1 cellular context compared by ENCODE assay signal in the genomic region with DNA sequence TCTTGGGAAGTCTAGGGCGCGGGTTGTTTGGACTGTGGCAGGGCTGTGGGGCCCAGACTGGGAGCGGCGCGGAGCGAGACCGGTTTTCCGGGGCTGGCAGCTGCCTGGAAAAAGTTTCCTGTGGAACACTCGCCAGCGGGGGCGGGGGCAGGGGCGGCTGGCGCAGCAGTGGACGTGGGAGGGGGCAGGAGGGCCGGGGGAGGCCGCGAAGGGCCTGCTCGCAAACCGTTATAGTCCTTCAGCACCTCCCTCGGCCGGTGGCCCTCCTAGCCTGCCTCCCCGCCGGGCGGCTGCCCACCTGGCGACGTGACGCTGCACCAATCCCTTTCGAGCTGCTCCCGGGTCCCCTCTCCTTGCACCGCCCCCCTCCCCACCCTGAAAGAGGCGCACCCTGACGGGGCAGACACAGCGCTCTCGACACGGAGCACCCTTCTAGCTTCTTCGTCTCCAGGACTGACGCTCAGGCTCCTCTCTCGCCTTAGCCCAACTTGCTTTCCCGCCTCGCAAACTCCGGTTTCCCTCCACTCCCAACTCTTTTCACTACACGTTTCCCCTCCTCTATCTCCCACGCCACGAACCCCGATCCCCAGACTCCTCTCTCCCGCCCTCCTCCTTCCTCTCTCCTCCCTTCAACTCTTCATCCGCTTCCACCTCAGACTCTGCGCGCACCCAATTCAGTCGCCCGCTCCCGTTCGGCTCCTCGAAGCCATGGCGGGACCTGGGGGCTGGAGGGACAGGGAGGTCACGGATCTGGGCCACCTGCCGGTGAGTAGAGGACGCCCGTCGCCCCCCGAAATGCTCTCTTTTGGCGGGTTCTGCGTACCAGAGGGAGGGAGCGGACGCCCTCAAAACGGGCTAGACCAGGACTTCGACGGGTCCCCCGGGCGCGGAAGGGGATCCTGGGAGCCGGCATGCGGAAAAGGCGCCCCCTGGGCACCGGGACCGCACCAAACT.
TF ChIP-seq lines count a peak whose summit lies in the region.

A gene with protein sequence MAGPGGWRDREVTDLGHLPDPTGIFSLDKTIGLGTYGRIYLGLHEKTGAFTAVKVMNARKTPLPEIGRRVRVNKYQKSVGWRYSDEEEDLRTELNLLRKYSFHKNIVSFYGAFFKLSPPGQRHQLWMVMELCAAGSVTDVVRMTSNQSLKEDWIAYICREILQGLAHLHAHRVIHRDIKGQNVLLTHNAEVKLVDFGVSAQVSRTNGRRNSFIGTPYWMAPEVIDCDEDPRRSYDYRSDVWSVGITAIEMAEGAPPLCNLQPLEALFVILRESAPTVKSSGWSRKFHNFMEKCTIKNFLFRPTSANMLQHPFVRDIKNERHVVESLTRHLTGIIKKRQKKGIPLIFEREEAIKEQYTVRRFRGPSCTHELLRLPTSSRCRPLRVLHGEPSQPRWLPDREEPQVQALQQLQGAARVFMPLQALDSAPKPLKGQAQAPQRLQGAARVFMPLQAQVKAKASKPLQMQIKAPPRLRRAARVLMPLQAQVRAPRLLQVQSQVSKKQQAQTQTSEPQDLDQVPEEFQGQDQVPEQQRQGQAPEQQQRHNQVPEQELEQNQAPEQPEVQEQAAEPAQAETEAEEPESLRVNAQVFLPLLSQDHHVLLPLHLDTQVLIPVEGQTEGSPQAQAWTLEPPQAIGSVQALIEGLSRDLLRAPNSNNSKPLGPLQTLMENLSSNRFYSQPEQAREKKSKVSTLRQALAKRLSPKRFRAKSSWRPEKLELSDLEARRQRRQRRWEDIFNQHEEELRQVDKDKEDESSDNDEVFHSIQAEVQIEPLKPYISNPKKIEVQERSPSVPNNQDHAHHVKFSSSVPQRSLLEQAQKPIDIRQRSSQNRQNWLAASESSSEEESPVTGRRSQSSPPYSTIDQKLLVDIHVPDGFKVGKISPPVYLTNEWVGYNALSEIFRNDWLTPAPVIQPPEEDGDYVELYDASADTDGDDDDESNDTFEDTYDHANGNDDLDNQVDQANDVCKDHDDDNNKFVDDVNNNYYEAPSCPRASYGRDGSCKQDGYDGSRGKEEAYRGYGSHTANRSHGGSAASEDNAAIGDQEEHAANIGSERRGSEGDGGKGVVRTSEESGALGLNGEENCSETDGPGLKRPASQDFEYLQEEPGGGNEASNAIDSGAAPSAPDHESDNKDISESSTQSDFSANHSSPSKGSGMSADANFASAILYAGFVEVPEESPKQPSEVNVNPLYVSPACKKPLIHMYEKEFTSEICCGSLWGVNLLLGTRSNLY (N-terminal part only) (plus strand): TSS at position 402 of the 954 bp plus-strand sequence. CDS start 307 bp downstream, at position 709.

TF ChIP-seq in HEK293, 187 proteins besides CTCF, POLR2A, EP300 and RAD21 (continued from another document):
- TF ChIP-seq, protein P1, sequence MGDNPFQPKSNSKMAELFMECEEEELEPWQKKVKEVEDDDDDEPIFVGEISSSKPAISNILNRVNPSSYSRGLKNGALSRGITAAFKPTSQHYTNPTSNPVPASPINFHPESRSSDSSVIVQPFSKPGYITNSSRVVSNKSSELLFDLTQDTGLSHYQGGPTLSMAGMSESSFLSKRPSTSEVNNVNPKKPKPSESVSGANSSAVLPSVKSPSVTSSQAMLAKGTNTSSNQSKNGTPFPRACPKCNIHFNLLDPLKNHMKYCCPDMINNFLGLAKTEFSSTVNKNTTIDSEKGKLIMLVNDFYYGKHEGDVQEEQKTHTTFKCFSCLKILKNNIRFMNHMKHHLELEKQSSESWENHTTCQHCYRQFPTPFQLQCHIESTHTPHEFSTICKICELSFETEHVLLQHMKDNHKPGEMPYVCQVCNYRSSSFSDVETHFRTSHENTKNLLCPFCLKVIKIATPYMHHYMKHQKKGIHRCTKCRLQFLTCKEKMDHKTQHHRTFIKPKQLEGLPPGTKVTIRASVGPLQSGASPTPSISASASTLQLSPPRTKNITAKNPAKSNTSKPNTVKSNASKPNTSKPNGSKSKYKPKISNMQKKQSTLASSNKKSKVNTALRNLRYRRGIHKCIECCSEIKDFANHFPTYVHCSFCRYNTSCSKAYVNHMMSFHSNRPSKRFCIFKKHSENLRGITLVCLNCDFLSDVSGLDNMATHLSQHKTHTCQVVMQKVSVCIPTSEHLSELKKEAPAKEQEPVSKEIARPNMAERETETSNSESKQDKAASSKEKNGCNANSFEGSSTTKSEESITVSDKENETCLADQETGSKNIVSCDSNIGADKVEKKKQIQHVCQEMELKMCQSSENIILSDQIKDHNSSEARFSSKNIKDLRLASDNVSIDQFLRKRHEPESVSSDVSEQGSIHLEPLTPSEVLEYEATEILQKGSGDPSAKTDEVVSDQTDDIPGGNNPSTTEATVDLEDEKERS (tag by site-specific recombination; IDR thresholded peaks at IDR 0.05): no peak
